In genomic region chr7:106966121-106966520, GRCh38 we compare ENCODE assay signal across 1 cellular context.
TF ChIP-seq lines count a peak whose summit lies in the region.

No MANE protein-coding gene starts in this region.

TF ChIP-seq in SK-N-SH treated with all-trans-retinoic acid at 6 μM for 48 hours, 23 proteins besides CTCF, POLR2A, EP300 and RAD21 (continued from another document):
- TF ChIP-seq CSRNP3 (CRISPR knock-in tag; IDR thresholded peaks at IDR 0.05) = no peak
- no peak for TF ChIP-seq ESRRG (CRISPR knock-in tag; IDR thresholded peaks at IDR 0.05)
- TF ChIP-seq ISL1 (CRISPR knock-in tag; IDR thresholded peaks at IDR 0.05) = no peak
- TF ChIP-seq PATZ1 (CRISPR knock-in tag; IDR thresholded peaks at IDR 0.05; ENCODE audit: borderline replicate concordance) = no peak
- TF ChIP-seq TOX (CRISPR knock-in tag; IDR thresholded peaks at IDR 0.05; ENCODE audit: borderline replicate concordance) = no peak
- TF ChIP-seq ARNTL (CRISPR knock-in tag; IDR thresholded peaks at IDR 0.05; ENCODE audit: borderline replicate concordance, low read depth) = no peak
- TF ChIP-seq TCF4 (CRISPR knock-in tag; IDR thresholded peaks at IDR 0.05; ENCODE audit: borderline replicate concordance) = no peak
- no peak for TF ChIP-seq PPARA (CRISPR knock-in tag; IDR thresholded peaks at IDR 0.05; ENCODE audit: borderline replicate concordance)
- no peak for TF ChIP-seq CSDC2 (CRISPR knock-in tag; IDR thresholded peaks at IDR 0.05)
- no peak for TF ChIP-seq ZNF70 (CRISPR knock-in tag; IDR thresholded peaks at IDR 0.05)
- no peak for TF ChIP-seq GLIS3 (CRISPR knock-in tag; IDR thresholded peaks at IDR 0.05)
- no peak for TF ChIP-seq ZNF8 (CRISPR knock-in tag; IDR thresholded peaks at IDR 0.05)
- TF ChIP-seq BACH2 (CRISPR knock-in tag; IDR thresholded peaks at IDR 0.05; ENCODE audit: borderline replicate concordance) = no peak
- TF ChIP-seq CREB5 (CRISPR knock-in tag; IDR thresholded peaks at IDR 0.05; ENCODE audit: low read depth) = no peak
